ENCODE assay signal across 1 cellular context in the genomic region with DNA sequence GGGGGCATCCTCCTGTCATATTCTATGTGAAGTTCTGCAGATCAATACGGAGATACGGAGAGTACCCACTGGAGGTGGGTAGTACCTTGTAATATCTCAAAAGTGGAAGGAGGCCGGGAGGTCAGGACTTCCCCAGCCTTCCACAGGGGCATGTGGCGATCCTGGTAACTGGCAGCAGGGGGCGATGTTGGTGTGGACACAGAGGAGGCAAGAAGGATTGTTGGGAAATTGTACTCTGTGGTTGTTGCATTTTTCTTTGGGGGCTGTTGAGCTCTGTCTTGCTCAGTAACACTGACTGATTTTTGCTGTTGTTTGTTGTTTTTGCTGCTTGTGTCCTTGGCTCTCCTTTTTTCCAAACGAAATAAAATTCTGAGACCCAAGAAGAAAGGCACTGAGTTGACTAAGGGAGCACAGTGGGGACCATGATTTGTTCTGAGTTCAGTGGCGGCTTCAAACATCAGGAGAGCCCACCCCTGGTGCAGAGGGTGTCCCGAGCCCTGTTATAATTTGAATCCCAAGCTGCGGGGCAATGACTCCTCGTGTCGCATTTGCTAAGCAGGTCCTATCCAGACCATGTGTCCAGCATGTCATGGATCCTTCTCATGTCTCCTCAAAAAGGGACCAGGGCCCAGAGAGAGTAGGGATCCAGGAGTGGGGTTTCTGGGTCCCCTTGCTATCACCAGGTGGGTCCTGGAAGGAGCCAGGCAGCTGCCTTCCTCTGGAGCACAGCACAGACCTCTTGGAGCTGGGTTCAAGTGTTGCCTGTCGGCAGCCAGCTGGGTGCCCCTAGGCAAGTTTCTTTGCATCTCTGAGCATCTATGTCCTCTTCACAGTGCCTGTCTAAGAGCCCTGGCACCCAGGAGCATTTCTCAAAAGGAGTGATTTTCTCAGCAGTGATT.
TF ChIP-seq lines count a peak whose summit lies in the region.

No MANE protein-coding gene starts in this region.

TF ChIP-seq in K562, 482 proteins besides CTCF, POLR2A, EP300 and RAD21 (continued from another document and continues in another):
- TF ChIP-seq, protein P1, sequence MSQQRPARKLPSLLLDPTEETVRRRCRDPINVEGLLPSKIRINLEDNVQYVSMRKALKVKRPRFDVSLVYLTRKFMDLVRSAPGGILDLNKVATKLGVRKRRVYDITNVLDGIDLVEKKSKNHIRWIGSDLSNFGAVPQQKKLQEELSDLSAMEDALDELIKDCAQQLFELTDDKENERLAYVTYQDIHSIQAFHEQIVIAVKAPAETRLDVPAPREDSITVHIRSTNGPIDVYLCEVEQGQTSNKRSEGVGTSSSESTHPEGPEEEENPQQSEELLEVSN (IDR thresholded peaks at IDR 0.05; ENCODE audit: borderline replicate concordance in 1 of 2, extremely low read depth in 1 of 2, insufficient read depth in 1 of 2, insufficient read length in 1 of 2, low read depth in 1 of 2, low read length in 1 of 2, poor library complexity in 1 of 2, severe bottlenecking in 1 of 2), result no peak
- TF ChIP-seq JUND (IDR thresholded peaks at IDR 0.05; ENCODE audit: borderline replicate concordance, low read depth, low read length), result peak; percentile 7; the same call in 1 of the 2 replicates
- no peak; the same call in 2 of the 3 replicates for TF ChIP-seq JUND (tag; IDR thresholded peaks at IDR 0.05; ENCODE audit: borderline replicate concordance, low read depth, low read length)
- peak; percentile 87 for TF ChIP-seq CEBPB (tag; IDR thresholded peaks at IDR 0.05)
- no peak for TF ChIP-seq TAF15 (IDR thresholded peaks at IDR 0.05; ENCODE audit: low read depth, low read length)
- no peak for TF ChIP-seq ZNF707 (CRISPR knock-in tag; conservative IDR thresholded peaks at IDR 0.05)
- TF ChIP-seq TOE1 (IDR thresholded peaks at IDR 0.05; ENCODE audit: borderline replicate concordance), result no peak
- no peak for TF ChIP-seq TOE1 (CRISPR knock-in tag; IDR thresholded peaks at IDR 0.05; ENCODE audit: borderline replicate concordance, low read depth)
- TF ChIP-seq, protein P2, sequence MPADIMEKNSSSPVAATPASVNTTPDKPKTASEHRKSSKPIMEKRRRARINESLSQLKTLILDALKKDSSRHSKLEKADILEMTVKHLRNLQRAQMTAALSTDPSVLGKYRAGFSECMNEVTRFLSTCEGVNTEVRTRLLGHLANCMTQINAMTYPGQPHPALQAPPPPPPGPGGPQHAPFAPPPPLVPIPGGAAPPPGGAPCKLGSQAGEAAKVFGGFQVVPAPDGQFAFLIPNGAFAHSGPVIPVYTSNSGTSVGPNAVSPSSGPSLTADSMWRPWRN (IDR thresholded peaks at IDR 0.05; ENCODE audit: low read depth), result no peak
- TF ChIP-seq, protein P3, sequence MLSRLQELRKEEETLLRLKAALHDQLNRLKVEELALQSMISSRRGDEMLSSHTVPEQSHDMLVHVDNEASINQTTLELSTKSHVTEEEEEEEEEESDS (CRISPR knock-in tag; IDR thresholded peaks at IDR 0.05), result no peak
- 0 out of 2 replicates have a peak, but pooled peaks have one; percentile 27 for TF ChIP-seq ESRRA (IDR thresholded peaks at IDR 0.05; ENCODE audit: borderline replicate concordance, low read depth)
- TF ChIP-seq NBN (IDR thresholded peaks at IDR 0.05; ENCODE audit: low read depth), result peak; percentile 70
- peak; percentile 81; the same call in 1 of the 2 replicates for TF ChIP-seq XRCC5 (IDR thresholded peaks at IDR 0.05; ENCODE audit: low read depth, low read length)
- TF ChIP-seq MTA2 (IDR thresholded peaks at IDR 0.05; ENCODE audit: low read depth), result no peak
- peak; percentile 88 for TF ChIP-seq CC2D1A (IDR thresholded peaks at IDR 0.05)
- TF ChIP-seq POLR2B (IDR thresholded peaks at IDR 0.05; ENCODE audit: low read depth, partially characterized antibody), result no peak
- peak; percentile 96 for TF ChIP-seq SMC3 (conservative IDR thresholded peaks at IDR 0.05; ENCODE audit: insufficient read depth, low read depth, low read length)
- no peak for TF ChIP-seq PHF20 (IDR thresholded peaks at IDR 0.05; ENCODE audit: partially characterized antibody)
- no peak for TF ChIP-seq CREBBP (IDR thresholded peaks at IDR 0.05; ENCODE audit: low read depth, low read length)
- TF ChIP-seq PTRF (tag; IDR thresholded peaks at IDR 0.05), result no peak
- no peak for TF ChIP-seq ZNF253 (CRISPR knock-in tag; conservative IDR thresholded peaks at IDR 0.05)
- TF ChIP-seq JUNB (CRISPR knock-in tag; conservative IDR thresholded peaks at IDR 0.05), result no peak
- TF ChIP-seq, protein P4, sequence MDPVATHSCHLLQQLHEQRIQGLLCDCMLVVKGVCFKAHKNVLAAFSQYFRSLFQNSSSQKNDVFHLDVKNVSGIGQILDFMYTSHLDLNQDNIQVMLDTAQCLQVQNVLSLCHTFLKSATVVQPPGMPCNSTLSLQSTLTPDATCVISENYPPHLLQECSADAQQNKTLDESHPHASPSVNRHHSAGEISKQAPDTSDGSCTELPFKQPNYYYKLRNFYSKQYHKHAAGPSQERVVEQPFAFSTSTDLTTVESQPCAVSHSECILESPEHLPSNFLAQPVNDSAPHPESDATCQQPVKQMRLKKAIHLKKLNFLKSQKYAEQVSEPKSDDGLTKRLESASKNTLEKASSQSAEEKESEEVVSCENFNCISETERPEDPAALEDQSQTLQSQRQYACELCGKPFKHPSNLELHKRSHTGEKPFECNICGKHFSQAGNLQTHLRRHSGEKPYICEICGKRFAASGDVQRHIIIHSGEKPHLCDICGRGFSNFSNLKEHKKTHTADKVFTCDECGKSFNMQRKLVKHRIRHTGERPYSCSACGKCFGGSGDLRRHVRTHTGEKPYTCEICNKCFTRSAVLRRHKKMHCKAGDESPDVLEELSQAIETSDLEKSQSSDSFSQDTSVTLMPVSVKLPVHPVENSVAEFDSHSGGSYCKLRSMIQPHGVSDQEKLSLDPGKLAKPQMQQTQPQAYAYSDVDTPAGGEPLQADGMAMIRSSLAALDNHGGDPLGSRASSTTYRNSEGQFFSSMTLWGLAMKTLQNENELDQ (CRISPR knock-in tag; IDR thresholded peaks at IDR 0.05; ENCODE audit: borderline replicate concordance), result no peak
- TF ChIP-seq CEBPG (CRISPR knock-in tag; IDR thresholded peaks at IDR 0.05), result no peak
- peak in 1 of 2 experiments; percentile 62; a peak in 3 of 4 replicates for TF ChIP-seq CEBPG (tag; conservative IDR thresholded peaks at IDR 0.05 in 1 of 2, IDR thresholded peaks at IDR 0.05 in 1 of 2)
- TF ChIP-seq SREBF1 (IDR thresholded peaks at IDR 0.05; ENCODE audit: borderline replicate concordance, low read depth, low read length), result no peak
- TF ChIP-seq TEAD2 (tag; IDR thresholded peaks at IDR 0.05), result no peak
- no peak for TF ChIP-seq PHTF2 (CRISPR knock-in tag; IDR thresholded peaks at IDR 0.05)
- TF ChIP-seq ZNF79 (CRISPR knock-in tag; IDR thresholded peaks at IDR 0.05; ENCODE audit: low read depth), result no peak
- TF ChIP-seq MTA3 (IDR thresholded peaks at IDR 0.05; ENCODE audit: borderline replicate concordance), result no peak
- TF ChIP-seq, protein P5, sequence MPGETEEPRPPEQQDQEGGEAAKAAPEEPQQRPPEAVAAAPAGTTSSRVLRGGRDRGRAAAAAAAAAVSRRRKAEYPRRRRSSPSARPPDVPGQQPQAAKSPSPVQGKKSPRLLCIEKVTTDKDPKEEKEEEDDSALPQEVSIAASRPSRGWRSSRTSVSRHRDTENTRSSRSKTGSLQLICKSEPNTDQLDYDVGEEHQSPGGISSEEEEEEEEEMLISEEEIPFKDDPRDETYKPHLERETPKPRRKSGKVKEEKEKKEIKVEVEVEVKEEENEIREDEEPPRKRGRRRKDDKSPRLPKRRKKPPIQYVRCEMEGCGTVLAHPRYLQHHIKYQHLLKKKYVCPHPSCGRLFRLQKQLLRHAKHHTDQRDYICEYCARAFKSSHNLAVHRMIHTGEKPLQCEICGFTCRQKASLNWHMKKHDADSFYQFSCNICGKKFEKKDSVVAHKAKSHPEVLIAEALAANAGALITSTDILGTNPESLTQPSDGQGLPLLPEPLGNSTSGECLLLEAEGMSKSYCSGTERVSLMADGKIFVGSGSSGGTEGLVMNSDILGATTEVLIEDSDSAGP (CRISPR knock-in tag; IDR thresholded peaks at IDR 0.05), result no peak
- TF ChIP-seq, protein P6, sequence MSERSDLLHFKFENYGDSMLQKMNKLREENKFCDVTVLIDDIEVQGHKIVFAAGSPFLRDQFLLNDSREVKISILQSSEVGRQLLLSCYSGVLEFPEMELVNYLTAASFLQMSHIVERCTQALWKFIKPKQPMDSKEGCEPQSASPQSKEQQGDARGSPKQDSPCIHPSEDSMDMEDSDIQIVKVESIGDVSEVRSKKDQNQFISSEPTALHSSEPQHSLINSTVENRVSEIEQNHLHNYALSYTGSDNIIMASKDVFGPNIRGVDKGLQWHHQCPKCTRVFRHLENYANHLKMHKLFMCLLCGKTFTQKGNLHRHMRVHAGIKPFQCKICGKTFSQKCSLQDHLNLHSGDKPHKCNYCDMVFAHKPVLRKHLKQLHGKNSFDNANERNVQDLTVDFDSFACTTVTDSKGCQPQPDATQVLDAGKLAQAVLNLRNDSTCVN (CRISPR knock-in tag; IDR thresholded peaks at IDR 0.05), result no peak
- TF ChIP-seq CHD4 (IDR thresholded peaks at IDR 0.05; ENCODE audit: insufficient read depth, insufficient replicate concordance, low read depth, low read length, poor library complexity, severe bottlenecking), result no peak
- no peak for TF ChIP-seq ZNF778 (CRISPR knock-in tag; IDR thresholded peaks at IDR 0.05)
- TF ChIP-seq, protein P7, sequence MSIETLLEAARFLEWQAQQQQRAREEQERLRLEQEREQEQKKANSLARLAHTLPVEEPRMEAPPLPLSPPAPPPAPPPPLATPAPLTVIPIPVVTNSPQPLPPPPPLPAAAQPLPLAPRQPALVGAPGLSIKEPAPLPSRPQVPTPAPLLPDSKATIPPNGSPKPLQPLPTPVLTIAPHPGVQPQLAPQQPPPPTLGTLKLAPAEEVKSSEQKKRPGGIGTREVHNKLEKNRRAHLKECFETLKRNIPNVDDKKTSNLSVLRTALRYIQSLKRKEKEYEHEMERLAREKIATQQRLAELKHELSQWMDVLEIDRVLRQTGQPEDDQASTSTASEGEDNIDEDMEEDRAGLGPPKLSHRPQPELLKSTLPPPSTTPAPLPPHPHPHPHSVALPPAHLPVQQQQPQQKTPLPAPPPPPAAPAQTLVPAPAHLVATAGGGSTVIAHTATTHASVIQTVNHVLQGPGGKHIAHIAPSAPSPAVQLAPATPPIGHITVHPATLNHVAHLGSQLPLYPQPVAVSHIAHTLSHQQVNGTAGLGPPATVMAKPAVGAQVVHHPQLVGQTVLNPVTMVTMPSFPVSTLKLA (conservative IDR thresholded peaks at IDR 0.05), result no peak
- TF ChIP-seq PRMT5 (CRISPR knock-in tag; IDR thresholded peaks at IDR 0.05), result no peak
- 0 out of 2 replicates have a peak, but pooled peaks have one; percentile 23 for TF ChIP-seq HLTF (IDR thresholded peaks at IDR 0.05)
- TF ChIP-seq HNRNPLL (IDR thresholded peaks at IDR 0.05; ENCODE audit: low read depth, low read length, poor library complexity, severe bottlenecking), result no peak
- TF ChIP-seq ZNF217 (CRISPR knock-in tag; IDR thresholded peaks at IDR 0.05), result no peak
- no peak for TF ChIP-seq POLR3A (IDR thresholded peaks at IDR 0.05; ENCODE audit: borderline replicate concordance, extremely low read depth, insufficient read depth, insufficient read length)
- peak; percentile 78; the same call in 1 of the 2 replicates for TF ChIP-seq HDGF (IDR thresholded peaks at IDR 0.05)
- TF ChIP-seq KDM1A (IDR thresholded peaks at IDR 0.05), result no peak
- TF ChIP-seq RCOR1 (IDR thresholded peaks at IDR 0.05; ENCODE audit: borderline replicate concordance in 1 of 2, low read depth in 2 of 2, low read length in 2 of 2), result peak in 1 of 2 experiments; percentile 47; a peak in 1 of 4 replicates
- TF ChIP-seq CBX3 (IDR thresholded peaks at IDR 0.05; ENCODE audit: borderline replicate concordance in 1 of 2, low read length in 2 of 2), result peak in 1 of 2 experiments; percentile 45; a peak in 1 of 3 replicates
- TF ChIP-seq FOXA3 (CRISPR knock-in tag; conservative IDR thresholded peaks at IDR 0.05 in 1 of 2, IDR thresholded peaks at IDR 0.05 in 1 of 2), result peak in 1 of 2 experiments; percentile 75; a peak in 1 of 4 replicates
- 0 out of 2 replicates have a peak, but pooled peaks have one; percentile 40 for TF ChIP-seq LARP7 (IDR thresholded peaks at IDR 0.05)
- TF ChIP-seq, protein P8, sequence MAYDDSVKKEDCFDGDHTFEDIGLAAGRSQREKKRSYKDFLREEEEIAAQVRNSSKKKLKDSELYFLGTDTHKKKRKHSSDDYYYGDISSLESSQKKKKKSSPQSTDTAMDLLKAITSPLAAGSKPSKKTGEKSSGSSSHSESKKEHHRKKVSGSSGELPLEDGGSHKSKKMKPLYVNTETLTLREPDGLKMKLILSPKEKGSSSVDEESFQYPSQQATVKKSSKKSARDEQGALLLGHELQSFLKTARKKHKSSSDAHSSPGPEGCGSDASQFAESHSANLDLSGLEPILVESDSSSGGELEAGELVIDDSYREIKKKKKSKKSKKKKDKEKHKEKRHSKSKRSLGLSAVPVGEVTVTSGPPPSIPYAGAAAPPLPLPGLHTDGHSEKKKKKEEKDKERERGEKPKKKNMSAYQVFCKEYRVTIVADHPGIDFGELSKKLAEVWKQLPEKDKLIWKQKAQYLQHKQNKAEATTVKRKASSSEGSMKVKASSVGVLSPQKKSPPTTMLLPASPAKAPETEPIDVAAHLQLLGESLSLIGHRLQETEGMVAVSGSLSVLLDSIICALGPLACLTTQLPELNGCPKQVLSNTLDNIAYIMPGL (CRISPR knock-in tag; IDR thresholded peaks at IDR 0.05), result no peak
- TF ChIP-seq, protein P9, sequence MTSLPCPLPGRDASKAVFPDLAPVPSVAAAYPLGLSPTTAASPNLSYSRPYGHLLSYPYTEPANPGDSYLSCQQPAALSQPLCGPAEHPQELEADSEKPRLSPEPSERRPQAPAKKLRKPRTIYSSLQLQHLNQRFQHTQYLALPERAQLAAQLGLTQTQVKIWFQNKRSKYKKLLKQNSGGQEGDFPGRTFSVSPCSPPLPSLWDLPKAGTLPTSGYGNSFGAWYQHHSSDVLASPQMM (CRISPR knock-in tag; IDR thresholded peaks at IDR 0.05), result no peak
- TF ChIP-seq, protein P10, sequence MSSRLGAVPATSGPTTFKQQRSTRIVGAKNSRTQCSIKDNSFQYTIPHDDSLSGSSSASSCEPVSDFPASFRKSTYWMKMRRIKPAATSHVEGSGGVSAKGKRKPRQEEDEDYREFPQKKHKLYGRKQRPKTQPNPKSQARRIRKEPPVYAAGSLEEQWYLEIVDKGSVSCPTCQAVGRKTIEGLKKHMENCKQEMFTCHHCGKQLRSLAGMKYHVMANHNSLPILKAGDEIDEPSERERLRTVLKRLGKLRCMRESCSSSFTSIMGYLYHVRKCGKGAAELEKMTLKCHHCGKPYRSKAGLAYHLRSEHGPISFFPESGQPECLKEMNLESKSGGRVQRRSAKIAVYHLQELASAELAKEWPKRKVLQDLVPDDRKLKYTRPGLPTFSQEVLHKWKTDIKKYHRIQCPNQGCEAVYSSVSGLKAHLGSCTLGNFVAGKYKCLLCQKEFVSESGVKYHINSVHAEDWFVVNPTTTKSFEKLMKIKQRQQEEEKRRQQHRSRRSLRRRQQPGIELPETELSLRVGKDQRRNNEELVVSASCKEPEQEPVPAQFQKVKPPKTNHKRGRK (tag; IDR thresholded peaks at IDR 0.05), result no peak
- TF ChIP-seq, protein P11, sequence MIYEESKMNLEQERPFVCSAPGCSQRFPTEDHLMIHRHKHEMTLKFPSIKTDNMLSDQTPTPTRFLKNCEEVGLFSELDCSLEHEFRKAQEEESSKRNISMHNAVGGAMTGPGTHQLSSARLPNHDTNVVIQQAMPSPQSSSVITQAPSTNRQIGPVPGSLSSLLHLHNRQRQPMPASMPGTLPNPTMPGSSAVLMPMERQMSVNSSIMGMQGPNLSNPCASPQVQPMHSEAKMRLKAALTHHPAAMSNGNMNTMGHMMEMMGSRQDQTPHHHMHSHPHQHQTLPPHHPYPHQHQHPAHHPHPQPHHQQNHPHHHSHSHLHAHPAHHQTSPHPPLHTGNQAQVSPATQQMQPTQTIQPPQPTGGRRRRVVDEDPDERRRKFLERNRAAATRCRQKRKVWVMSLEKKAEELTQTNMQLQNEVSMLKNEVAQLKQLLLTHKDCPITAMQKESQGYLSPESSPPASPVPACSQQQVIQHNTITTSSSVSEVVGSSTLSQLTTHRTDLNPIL (CRISPR knock-in tag; IDR thresholded peaks at IDR 0.05), result no peak
- TF ChIP-seq DPF2 (IDR thresholded peaks at IDR 0.05), result peak; percentile 35; the same call in 1 of the 2 replicates
